ENCODE assay signal across 1 cellular context in the genomic region with DNA sequence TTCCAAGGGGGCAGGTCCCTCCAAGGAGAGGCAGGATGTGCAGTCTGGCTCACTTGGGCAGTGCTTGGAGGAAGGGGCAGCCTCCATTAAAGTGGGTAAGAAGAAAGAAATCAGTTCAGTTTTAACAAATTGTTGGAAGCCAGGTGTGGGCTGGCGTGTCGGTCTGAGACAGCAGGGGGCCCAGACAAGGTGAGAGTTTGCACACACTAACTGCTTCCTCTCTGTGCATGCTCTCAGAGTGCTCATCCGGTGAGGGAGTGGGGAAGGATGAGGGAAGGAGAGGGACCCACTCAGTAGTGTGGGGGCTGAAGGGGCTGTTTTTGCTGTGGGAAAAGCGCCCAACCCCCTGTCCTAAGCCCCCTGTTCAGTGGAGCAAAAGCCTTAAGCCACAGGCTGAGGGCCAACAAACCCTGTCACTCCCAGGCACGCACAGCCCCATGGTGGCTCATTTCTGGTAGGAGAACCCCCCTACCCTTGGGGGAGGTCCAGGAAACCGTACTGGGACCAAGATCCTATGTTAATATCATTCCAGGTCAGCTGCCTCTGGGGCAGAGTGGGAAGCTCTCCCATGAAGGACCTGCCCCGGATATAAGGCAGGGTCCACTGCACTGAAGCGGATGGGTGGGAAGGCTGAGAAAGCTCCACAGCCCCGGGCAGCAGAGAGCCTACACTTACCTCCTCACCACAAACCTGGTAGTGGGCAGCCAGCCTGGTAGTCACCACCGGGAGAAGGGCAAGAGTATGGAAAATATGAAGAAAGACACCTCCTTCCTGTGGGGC.
TF ChIP-seq lines count a peak whose summit lies in the region.

No MANE protein-coding gene starts in this region.

TF ChIP-seq in GM12878, 131 proteins besides CTCF, POLR2A, EP300 and RAD21:
- no peak for TF ChIP-seq BACH1 (IDR thresholded peaks at IDR 0.05; ENCODE audit: borderline replicate concordance)
- no peak for TF ChIP-seq RFX5 (IDR thresholded peaks at IDR 0.05; ENCODE audit: low read depth, low read length)
- TF ChIP-seq BCL11A (IDR thresholded peaks at IDR 0.05; ENCODE audit: low read depth, low read length), result no peak
- TF ChIP-seq KLF5 (IDR thresholded peaks at IDR 0.05; ENCODE audit: partially characterized antibody), result no peak
- TF ChIP-seq HCFC1 (IDR thresholded peaks at IDR 0.05; ENCODE audit: low read length), result no peak
- no peak for TF ChIP-seq GABPA (IDR thresholded peaks at IDR 0.05; ENCODE audit: low read depth)
- TF ChIP-seq TAF1 (IDR thresholded peaks at IDR 0.05; ENCODE audit: borderline replicate concordance, low read depth, low read length), result no peak
- TF ChIP-seq, protein P1, sequence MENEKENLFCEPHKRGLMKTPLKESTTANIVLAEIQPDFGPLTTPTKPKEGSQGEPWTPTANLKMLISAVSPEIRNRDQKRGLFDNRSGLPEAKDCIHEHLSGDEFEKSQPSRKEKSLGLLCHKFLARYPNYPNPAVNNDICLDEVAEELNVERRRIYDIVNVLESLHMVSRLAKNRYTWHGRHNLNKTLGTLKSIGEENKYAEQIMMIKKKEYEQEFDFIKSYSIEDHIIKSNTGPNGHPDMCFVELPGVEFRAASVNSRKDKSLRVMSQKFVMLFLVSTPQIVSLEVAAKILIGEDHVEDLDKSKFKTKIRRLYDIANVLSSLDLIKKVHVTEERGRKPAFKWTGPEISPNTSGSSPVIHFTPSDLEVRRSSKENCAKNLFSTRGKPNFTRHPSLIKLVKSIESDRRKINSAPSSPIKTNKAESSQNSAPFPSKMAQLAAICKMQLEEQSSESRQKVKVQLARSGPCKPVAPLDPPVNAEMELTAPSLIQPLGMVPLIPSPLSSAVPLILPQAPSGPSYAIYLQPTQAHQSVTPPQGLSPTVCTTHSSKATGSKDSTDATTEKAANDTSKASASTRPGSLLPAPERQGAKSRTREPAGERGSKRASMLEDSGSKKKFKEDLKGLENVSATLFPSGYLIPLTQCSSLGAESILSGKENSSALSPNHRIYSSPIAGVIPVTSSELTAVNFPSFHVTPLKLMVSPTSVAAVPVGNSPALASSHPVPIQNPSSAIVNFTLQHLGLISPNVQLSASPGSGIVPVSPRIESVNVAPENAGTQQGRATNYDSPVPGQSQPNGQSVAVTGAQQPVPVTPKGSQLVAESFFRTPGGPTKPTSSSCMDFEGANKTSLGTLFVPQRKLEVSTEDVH (IDR thresholded peaks at IDR 0.05; ENCODE audit: low read depth, partially characterized antibody), result no peak
- no peak for TF ChIP-seq SMAD1 (IDR thresholded peaks at IDR 0.05; ENCODE audit: low read depth, partially characterized antibody)
- TF ChIP-seq FOXK2 (IDR thresholded peaks at IDR 0.05), result no peak
- TF ChIP-seq, protein P2, sequence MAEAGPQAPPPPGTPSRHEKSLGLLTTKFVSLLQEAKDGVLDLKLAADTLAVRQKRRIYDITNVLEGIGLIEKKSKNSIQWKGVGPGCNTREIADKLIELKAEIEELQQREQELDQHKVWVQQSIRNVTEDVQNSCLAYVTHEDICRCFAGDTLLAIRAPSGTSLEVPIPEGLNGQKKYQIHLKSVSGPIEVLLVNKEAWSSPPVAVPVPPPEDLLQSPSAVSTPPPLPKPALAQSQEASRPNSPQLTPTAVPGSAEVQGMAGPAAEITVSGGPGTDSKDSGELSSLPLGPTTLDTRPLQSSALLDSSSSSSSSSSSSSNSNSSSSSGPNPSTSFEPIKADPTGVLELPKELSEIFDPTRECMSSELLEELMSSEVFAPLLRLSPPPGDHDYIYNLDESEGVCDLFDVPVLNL (IDR thresholded peaks at IDR 0.05; ENCODE audit: low read depth, low read length), result no peak
- no peak for TF ChIP-seq SUZ12 (IDR thresholded peaks at IDR 0.05; ENCODE audit: unreplicated experiment)
- TF ChIP-seq, protein P3, sequence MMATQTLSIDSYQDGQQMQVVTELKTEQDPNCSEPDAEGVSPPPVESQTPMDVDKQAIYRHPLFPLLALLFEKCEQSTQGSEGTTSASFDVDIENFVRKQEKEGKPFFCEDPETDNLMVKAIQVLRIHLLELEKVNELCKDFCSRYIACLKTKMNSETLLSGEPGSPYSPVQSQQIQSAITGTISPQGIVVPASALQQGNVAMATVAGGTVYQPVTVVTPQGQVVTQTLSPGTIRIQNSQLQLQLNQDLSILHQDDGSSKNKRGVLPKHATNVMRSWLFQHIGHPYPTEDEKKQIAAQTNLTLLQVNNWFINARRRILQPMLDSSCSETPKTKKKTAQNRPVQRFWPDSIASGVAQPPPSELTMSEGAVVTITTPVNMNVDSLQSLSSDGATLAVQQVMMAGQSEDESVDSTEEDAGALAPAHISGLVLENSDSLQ (IDR thresholded peaks at IDR 0.05), result no peak
- no peak for TF ChIP-seq ZSCAN29 (IDR thresholded peaks at IDR 0.05)
